Comparison of ENCODE assay signal across 33 cellular contexts in genomic region chr4:90241008-90241407, GRCh38.
"Had no signal": no experiment of that assay in that cellular context is flagged by ENCODE, and none has a peak within 500 bp of the region (broad histone marks: within the 10 kb centered on the region; RNA-seq: fewer than 3 reads in every experiment).

No MANE protein-coding gene starts in this region.

- DNase-seq: activated effector memory CD4-positive, alpha-beta T cell treated with anti-CD3 and anti-CD28 coated beads, Interleukin-2, amount 50 U/mL, for 16 hours; activated effector memory CD4-positive, alpha-beta T cell treated with Interleukin-2 at 50 U/mL for 16 hours; activated gamma-delta T cell; activated gamma-delta T cell treated with Interleukin-2 at 50 U/mL for 16 hours; activated naive CD4-positive, alpha-beta T cell; activated naive CD4-positive, alpha-beta T cell treated with anti-CD3 and anti-CD28 coated beads for 36 hours; activated naive CD4-positive, alpha-beta T cell treated with anti-CD3 and anti-CD28 coated beads, Interleukin-2, amount 10 ng/mL, durations not matched to agents 7 days and 5 days; activated naive CD4-positive, alpha-beta T cell treated with anti-CD3 and anti-CD28 coated beads, Interleukin-2, amount 50 U/mL, for 16 hours; activated naive CD4-positive, alpha-beta T cell treated with Interleukin-2 at 50 U/mL for 16 hours; activated naive CD8-positive, alpha-beta T cell treated with anti-CD3 and anti-CD28 coated beads for 36 hours; activated naive CD8-positive, alpha-beta T cell treated with anti-CD3 and anti-CD28 coated beads, Interleukin-2, amount 10 ng/mL, durations not matched to agents 7 days and 5 days; activated naive CD8-positive, alpha-beta T cell treated with anti-CD3 and anti-CD28 coated beads, Interleukin-2, amount 50 U/mL, for 24 hours; activated T-cell treated with anti-CD3 and anti-CD28 coated beads, Interleukin-2, amount 50 U/mL, for 24 hours; activated T-cell treated with anti-CD3 and anti-CD28 coated beads, Interleukin-2, amount 50 U/mL, for 4 hours; activated T-cell treated with anti-CD3 and anti-CD28 coated beads, Interleukin-2, amount 50 U/mL, for 48 hours; activated T-cell treated with anti-CD3 and anti-CD28 coated beads, Interleukin-2, amount 50 U/mL, for 72 hours; adrenal gland; amniotic stem cell; amygdala; anterior cingulate cortex; aorta; body of pancreas; brain microvascular endothelial cell; caudate nucleus; central memory CD4-positive, alpha-beta T cell; cerebellar nuclear complex had no signal

- FAIRE-seq: astrocyte, bronchial epithelial cell had no signal

- H3K9me3 ChIP-seq: adrenal gland, ascending aorta, body of pancreas, breast epithelium had no signal

- H3K4me1 ChIP-seq: ascending aorta, breast epithelium had no signal

- H3K27ac ChIP-seq: adrenal gland, ascending aorta, body of pancreas, brain microvascular endothelial cell, breast epithelium, cardiac muscle cell had no signal

- ATAC-seq: activated naive CD4-positive, alpha-beta T cell treated with anti-CD3 and anti-CD28 coated beads, Interleukin-2, amount 50 U/mL, for 72 hours; activated naive CD8-positive, alpha-beta T cell treated with anti-CD3 and anti-CD28 coated beads, Interleukin-2, amount 50 U/mL, for 24 hours; activated T-cell treated with anti-CD3 and anti-CD28 coated beads, Interleukin-2, amount 50 U/mL, for 4 hours; activated T-cell treated with anti-CD3 and anti-CD28 coated beads, Interleukin-2, amount 50 U/mL, for 72 hours; activated T-helper 17 cell treated with anti-CD3 and anti-CD28 coated beads, Interleukin-2, amount 50 U/mL, for 72 hours; body of pancreas had no signal

- H3K36me3 ChIP-seq: adrenal gland, ascending aorta, brain microvascular endothelial cell, breast epithelium, cardiac muscle cell had no signal

- H3K4me3 ChIP-seq: adrenal gland, ascending aorta, body of pancreas, breast epithelium, cardiac muscle cell had no signal
